ENCODE assay signal across 13 cellular contexts in the genomic region with DNA sequence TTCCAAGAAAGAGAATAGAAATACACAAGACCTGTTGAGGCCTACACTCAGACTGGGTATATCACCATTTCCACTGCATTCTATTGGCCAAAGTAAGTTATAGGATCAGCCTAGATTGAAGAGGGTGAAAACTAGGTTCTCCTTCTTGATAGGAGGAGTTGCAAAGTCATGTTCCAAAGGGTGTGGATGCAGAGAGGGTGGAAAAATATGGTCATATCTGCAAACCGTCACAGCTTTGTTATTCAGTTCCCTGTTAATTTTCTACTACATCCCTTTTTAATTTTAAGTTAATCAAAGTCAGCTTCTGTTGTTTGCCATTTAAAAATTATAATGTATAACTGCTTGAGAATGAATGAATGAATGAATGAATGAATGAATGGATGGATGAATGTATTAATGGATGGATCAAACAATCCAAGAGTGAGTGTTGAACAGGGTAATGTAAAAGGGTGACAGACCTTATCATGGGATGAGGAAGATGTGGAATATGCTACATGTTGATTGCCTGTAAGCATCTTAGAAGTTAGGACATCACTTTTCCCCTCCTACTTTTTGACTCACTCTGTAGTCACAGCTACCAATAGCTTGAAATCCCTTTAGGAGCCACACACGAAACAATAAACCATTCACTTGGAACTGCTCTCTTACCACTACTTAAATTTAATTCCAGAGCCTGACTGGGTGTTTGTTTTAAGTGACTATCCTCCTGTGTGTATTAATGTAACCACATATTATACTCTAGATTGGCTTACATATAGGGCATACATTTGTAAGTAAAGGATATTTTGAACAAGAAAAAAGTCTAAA.
A peak's percentile ranks its signal among the peaks of the same experiment; 100 is the strongest.
DNase-seq lines count a peak whose midpoint lies in the region; ATAC-seq lines count a peak whose summit lies in the region.
"Had no signal": no experiment of that assay in that cellular context is flagged by ENCODE, and none has a peak within 500 bp of the region (broad histone marks: within the 10 kb centered on the region; RNA-seq: fewer than 3 reads in every experiment).

No MANE protein-coding gene starts in this region.

- in situ Hi-C loops in KBM-7 (cut with MboI; ENCODE audit: low pct_unique_long_range_greater_than_20kb, low sequenced_read_pairs) = no loop called here

- no peak for ATAC-seq in HG02759 (IDR thresholded peaks at IDR 0.05; ENCODE audit: unreplicated experiment)
- no peak for ATAC-seq in GM18909 (IDR thresholded peaks at IDR 0.05; ENCODE audit: poor library complexity, unreplicated experiment)

- DNase-seq in AG20443 (ENCODE audit: low spot score) (peak; percentile 66), LHCN-M2 (ENCODE audit: low read depth) (peak; percentile 85), astrocyte of the hippocampus (ENCODE audit: low read depth, low spot score) (peak; percentile 60), hepatic stellate cell (ENCODE audit: low spot score) (peak; percentile 37), KBM-7 (no peak), NCI-H82 (lab: John Stamatoyannopoulos, UW) (no peak)
- DNase-seq: activated CD4-positive, alpha-beta T cell treated with anti-CD3 and anti-CD28 coated beads for 48 hours; islet precursor cell; naive B cell; NCI-H1436; right cardiac atrium had no signal

Comparison
In these comparisons a context has a peak if more than half of its experiments do, and no peak if none do; other contexts are left out.
1. DNase-seq: peak in AG20443 (single experiment), LHCN-M2 (single experiment), astrocyte of the hippocampus (single experiment) and hepatic stellate cell (single experiment); none in KBM-7 (single experiment) and NCI-H82 (single experiment).